Comparison of ENCODE assay signal across 1 cellular context in genomic region chr5:71586052-71586940, GRCh38.
TF ChIP-seq lines count a peak whose summit lies in the region.

No MANE protein-coding gene starts in this region.

TF ChIP-seq in HepG2, 621 proteins besides CTCF, POLR2A, EP300 and RAD21 (continued from another document and continues in another):
- TF ChIP-seq ZNF280D (CRISPR knock-in tag; IDR thresholded peaks at IDR 0.05) (0 out of 2 replicates have a peak, but pooled peaks have one; percentile 49), ZNF720 (CRISPR knock-in tag; IDR thresholded peaks at IDR 0.05) (no peak), REPIN1 (CRISPR knock-in tag; IDR thresholded peaks at IDR 0.05; ENCODE audit: borderline replicate concordance, low read depth) (peak; percentile 47; the same call in 1 of the 2 replicates), SIN3A (IDR thresholded peaks at IDR 0.05; ENCODE audit: borderline replicate concordance, low read depth, low read length) (peak; percentile 61; the same call in 1 of the 2 replicates), ASH2L (IDR thresholded peaks at IDR 0.05; ENCODE audit: insufficient read length, low read depth, low read length) (peak; percentile 80), SP4 (CRISPR knock-in tag; IDR thresholded peaks at IDR 0.05) (no peak), ZIK1 (CRISPR knock-in tag; IDR thresholded peaks at IDR 0.05; ENCODE audit: borderline replicate concordance, low read depth) (0 out of 2 replicates have a peak, but pooled peaks have one; percentile 9), KMT2A (CRISPR knock-in tag; IDR thresholded peaks at IDR 0.05) (peak; percentile 75), ZSCAN29 (CRISPR knock-in tag; conservative IDR thresholded peaks at IDR 0.05) (0 out of 2 replicates have a peak, but pooled peaks have one; percentile 1), NR0B2 (CRISPR knock-in tag; IDR thresholded peaks at IDR 0.05) (no peak), HMGXB4 (CRISPR knock-in tag; IDR thresholded peaks at IDR 0.05; ENCODE audit: borderline replicate concordance in 1 of 2, low read depth in 1 of 2) (peak in 1 of 2 experiments; percentile 5; a peak in 1 of 4 replicates), ZNF512 (CRISPR knock-in tag; IDR thresholded peaks at IDR 0.05) (0 out of 2 replicates have a peak, but pooled peaks have one; percentile 40), FOXJ3 (CRISPR knock-in tag; IDR thresholded peaks at IDR 0.05; ENCODE audit: borderline replicate concordance) (peak; percentile 26; the same call in 1 of the 2 replicates), REXO4 (CRISPR knock-in tag; IDR thresholded peaks at IDR 0.05; ENCODE audit: borderline replicate concordance) (no peak), ZFP36L2 (CRISPR knock-in tag; IDR thresholded peaks at IDR 0.05) (no peak), TFDP1 (CRISPR knock-in tag; IDR thresholded peaks at IDR 0.05; ENCODE audit: borderline replicate concordance) (0 out of 2 replicates have a peak, but pooled peaks have one; percentile 5), SMAD1 (CRISPR knock-in tag; IDR thresholded peaks at IDR 0.05; ENCODE audit: borderline replicate concordance, low read depth) (peak; percentile 85; the same call in 1 of the 2 replicates), MEF2D (CRISPR knock-in tag; IDR thresholded peaks at IDR 0.05) (peak; percentile 67; the same call in 1 of the 2 replicates), TARDBP (CRISPR knock-in tag; IDR thresholded peaks at IDR 0.05) (peak; percentile 59), NFYC (CRISPR knock-in tag; IDR thresholded peaks at IDR 0.05) (peak; percentile 75), JUN (CRISPR knock-in tag; IDR thresholded peaks at IDR 0.05) (peak; percentile 4; the same call in 1 of the 2 replicates), CBX5 (CRISPR knock-in tag; IDR thresholded peaks at IDR 0.05; ENCODE audit: borderline replicate concordance) (0 out of 2 replicates have a peak, but pooled peaks have one; percentile 1), CCDC6 (CRISPR knock-in tag; IDR thresholded peaks at IDR 0.05) (0 out of 2 replicates have a peak, but pooled peaks have one; percentile 32), ZNF367 (CRISPR knock-in tag; IDR thresholded peaks at IDR 0.05; ENCODE audit: borderline replicate concordance) (no peak), SMYD3 (CRISPR knock-in tag; IDR thresholded peaks at IDR 0.05) (no peak), ETV5 (CRISPR knock-in tag; IDR thresholded peaks at IDR 0.05; ENCODE audit: borderline replicate concordance) (no peak), ZNF788 (CRISPR knock-in tag; IDR thresholded peaks at IDR 0.05; ENCODE audit: borderline replicate concordance) (no peak), PCBP1 (IDR thresholded peaks at IDR 0.05; ENCODE audit: borderline replicate concordance, low read depth, low read length) (no peak), BHLHE40 (IDR thresholded peaks at IDR 0.05; ENCODE audit: low read length) (0 out of 2 replicates have a peak, but pooled peaks have one; percentile 22), ZFYVE20 (CRISPR knock-in tag; IDR thresholded peaks at IDR 0.05; ENCODE audit: borderline replicate concordance, low read depth) (no peak), ZC3H4 (CRISPR knock-in tag; IDR thresholded peaks at IDR 0.05; ENCODE audit: borderline replicate concordance) (peak; percentile 24; the same call in 1 of the 2 replicates), ZNF550 (CRISPR knock-in tag; IDR thresholded peaks at IDR 0.05; ENCODE audit: borderline replicate concordance) (no peak), GABPA (IDR thresholded peaks at IDR 0.05; ENCODE audit: low read depth, low read length) (no peak), GABPA (CRISPR knock-in tag; IDR thresholded peaks at IDR 0.05; ENCODE audit: low read depth) (peak; percentile 65), ZNF709 (CRISPR knock-in tag; IDR thresholded peaks at IDR 0.05) (peak; percentile 18; the same call in 1 of the 2 replicates), PBX3 (CRISPR knock-in tag; IDR thresholded peaks at IDR 0.05; ENCODE audit: borderline replicate concordance) (no peak), DPF2 (CRISPR knock-in tag; IDR thresholded peaks at IDR 0.05; ENCODE audit: borderline replicate concordance, low read depth) (no peak), E2F1 (CRISPR knock-in tag; IDR thresholded peaks at IDR 0.05) (no peak), GTF3A (CRISPR knock-in tag; conservative IDR thresholded peaks at IDR 0.05) (0 out of 2 replicates have a peak, but pooled peaks have one; percentile 9), ZNF564 (CRISPR knock-in tag; IDR thresholded peaks at IDR 0.05) (no peak), HMGA1 (CRISPR knock-in tag; conservative IDR thresholded peaks at IDR 0.05) (no peak), GZF1 (CRISPR knock-in tag; IDR thresholded peaks at IDR 0.05) (0 out of 2 replicates have a peak, but pooled peaks have one; percentile 67), ZNF790 (CRISPR knock-in tag; IDR thresholded peaks at IDR 0.05; ENCODE audit: borderline replicate concordance) (no peak; the same call in 1 of the 2 replicates), ZNF224 (CRISPR knock-in tag; IDR thresholded peaks at IDR 0.05) (peak; percentile 40; the same call in 1 of the 2 replicates), PITX1 (CRISPR knock-in tag; IDR thresholded peaks at IDR 0.05) (peak; percentile 53; the same call in 1 of the 2 replicates), ZNF260 (CRISPR knock-in tag; IDR thresholded peaks at IDR 0.05; ENCODE audit: borderline replicate concordance, low read depth) (no peak), MYPOP (CRISPR knock-in tag; IDR thresholded peaks at IDR 0.05) (0 out of 2 replicates have a peak, but pooled peaks have one; percentile 20), ZNF878 (CRISPR knock-in tag; IDR thresholded peaks at IDR 0.05) (0 out of 2 replicates have a peak, but pooled peaks have one; percentile 58), FOXK2 (IDR thresholded peaks at IDR 0.05) (peak; percentile 68), ZBED4 (CRISPR knock-in tag; IDR thresholded peaks at IDR 0.05; ENCODE audit: borderline replicate concordance) (peak; percentile 52; the same call in 1 of the 2 replicates), SMAD9 (CRISPR knock-in tag; IDR thresholded peaks at IDR 0.05) (no peak)
